ENCODE assay signal across 1 cellular context in the genomic region with DNA sequence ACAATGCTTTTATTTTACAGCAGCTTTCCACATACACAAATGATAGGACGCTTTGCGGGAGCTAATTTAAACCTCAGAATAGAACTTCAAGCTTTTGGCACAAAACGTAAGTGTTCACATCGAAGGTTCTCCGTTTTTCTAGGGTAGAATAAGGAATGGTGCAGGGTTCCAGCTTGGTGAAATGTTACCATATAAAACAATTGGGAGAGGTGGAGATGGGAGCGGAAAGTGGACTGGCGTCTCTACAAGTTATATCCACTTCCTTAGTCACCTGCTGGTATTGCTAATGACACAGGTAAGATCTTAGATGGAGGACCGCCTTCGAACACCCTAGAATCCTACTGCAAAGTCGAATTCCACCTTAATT.
TF ChIP-seq lines count a peak whose summit lies in the region.

No MANE protein-coding gene starts in this region.

TF ChIP-seq in GM23338, 12 proteins besides CTCF, POLR2A, EP300 and RAD21:
- TF ChIP-seq, protein P1, sequence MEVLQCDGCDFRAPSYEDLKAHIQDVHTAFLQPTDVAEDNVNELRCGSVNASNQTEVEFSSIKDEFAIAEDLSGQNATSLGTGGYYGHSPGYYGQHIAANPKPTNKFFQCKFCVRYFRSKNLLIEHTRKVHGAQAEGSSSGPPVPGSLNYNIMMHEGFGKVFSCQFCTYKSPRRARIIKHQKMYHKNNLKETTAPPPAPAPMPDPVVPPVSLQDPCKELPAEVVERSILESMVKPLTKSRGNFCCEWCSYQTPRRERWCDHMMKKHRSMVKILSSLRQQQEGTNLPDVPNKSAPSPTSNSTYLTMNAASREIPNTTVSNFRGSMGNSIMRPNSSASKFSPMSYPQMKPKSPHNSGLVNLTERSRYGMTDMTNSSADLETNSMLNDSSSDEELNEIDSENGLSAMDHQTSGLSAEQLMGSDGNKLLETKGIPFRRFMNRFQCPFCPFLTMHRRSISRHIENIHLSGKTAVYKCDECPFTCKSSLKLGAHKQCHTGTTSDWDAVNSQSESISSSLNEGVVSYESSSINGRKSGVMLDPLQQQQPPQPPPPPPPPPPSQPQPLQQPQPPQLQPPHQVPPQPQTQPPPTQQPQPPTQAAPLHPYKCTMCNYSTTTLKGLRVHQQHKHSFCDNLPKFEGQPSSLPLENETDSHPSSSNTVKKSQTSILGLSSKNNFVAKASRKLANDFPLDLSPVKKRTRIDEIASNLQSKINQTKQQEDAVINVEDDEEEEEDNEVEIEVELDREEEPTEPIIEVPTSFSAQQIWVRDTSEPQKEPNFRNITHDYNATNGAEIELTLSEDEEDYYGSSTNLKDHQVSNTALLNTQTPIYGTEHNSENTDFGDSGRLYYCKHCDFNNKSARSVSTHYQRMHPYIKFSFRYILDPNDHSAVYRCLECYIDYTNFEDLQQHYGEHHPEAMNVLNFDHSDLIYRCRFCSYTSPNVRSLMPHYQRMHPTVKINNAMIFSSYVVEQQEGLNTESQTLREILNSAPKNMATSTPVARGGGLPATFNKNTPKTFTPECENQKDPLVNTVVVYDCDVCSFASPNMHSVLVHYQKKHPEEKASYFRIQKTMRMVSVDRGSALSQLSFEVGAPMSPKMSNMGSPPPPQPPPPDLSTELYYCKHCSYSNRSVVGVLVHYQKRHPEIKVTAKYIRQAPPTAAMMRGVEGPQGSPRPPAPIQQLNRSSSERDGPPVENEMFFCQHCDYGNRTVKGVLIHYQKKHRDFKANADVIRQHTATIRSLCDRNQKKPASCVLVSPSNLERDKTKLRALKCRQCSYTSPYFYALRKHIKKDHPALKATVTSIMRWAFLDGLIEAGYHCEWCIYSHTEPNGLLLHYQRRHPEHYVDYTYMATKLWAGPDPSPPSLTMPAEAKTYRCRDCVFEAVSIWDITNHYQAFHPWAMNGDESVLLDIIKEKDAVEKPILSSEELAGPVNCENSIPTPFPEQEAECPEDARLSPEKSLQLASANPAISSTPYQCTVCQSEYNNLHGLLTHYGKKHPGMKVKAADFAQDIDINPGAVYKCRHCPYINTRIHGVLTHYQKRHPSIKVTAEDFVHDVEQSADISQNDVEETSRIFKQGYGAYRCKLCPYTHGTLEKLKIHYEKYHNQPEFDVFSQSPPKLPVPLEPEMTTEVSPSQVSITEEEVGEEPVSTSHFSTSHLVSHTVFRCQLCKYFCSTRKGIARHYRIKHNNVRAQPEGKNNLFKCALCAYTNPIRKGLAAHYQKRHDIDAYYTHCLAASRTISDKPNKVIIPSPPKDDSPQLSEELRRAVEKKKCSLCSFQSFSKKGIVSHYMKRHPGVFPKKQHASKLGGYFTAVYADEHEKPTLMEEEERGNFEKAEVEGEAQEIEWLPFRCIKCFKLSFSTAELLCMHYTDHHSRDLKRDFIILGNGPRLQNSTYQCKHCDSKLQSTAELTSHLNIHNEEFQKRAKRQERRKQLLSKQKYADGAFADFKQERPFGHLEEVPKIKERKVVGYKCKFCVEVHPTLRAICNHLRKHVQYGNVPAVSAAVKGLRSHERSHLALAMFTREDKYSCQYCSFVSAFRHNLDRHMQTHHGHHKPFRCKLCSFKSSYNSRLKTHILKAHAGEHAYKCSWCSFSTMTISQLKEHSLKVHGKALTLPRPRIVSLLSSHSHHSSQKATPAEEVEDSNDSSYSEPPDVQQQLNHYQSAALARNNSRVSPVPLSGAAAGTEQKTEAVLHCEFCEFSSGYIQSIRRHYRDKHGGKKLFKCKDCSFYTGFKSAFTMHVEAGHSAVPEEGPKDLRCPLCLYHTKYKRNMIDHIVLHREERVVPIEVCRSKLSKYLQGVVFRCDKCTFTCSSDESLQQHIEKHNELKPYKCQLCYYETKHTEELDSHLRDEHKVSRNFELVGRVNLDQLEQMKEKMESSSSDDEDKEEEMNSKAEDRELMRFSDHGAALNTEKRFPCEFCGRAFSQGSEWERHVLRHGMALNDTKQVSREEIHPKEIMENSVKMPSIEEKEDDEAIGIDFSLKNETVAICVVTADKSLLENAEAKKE (CRISPR knock-in tag; IDR thresholded peaks at IDR 0.05): no peak
- TF ChIP-seq, protein P2, sequence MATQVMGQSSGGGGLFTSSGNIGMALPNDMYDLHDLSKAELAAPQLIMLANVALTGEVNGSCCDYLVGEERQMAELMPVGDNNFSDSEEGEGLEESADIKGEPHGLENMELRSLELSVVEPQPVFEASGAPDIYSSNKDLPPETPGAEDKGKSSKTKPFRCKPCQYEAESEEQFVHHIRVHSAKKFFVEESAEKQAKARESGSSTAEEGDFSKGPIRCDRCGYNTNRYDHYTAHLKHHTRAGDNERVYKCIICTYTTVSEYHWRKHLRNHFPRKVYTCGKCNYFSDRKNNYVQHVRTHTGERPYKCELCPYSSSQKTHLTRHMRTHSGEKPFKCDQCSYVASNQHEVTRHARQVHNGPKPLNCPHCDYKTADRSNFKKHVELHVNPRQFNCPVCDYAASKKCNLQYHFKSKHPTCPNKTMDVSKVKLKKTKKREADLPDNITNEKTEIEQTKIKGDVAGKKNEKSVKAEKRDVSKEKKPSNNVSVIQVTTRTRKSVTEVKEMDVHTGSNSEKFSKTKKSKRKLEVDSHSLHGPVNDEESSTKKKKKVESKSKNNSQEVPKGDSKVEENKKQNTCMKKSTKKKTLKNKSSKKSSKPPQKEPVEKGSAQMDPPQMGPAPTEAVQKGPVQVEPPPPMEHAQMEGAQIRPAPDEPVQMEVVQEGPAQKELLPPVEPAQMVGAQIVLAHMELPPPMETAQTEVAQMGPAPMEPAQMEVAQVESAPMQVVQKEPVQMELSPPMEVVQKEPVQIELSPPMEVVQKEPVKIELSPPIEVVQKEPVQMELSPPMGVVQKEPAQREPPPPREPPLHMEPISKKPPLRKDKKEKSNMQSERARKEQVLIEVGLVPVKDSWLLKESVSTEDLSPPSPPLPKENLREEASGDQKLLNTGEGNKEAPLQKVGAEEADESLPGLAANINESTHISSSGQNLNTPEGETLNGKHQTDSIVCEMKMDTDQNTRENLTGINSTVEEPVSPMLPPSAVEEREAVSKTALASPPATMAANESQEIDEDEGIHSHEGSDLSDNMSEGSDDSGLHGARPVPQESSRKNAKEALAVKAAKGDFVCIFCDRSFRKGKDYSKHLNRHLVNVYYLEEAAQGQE (IDR thresholded peaks at IDR 0.05; ENCODE audit: unreplicated experiment): no peak
- TF ChIP-seq NANOG (IDR thresholded peaks at IDR 0.05; ENCODE audit: borderline replicate concordance) (no peak), ZNF331 (CRISPR knock-in tag; IDR thresholded peaks at IDR 0.05; ENCODE audit: low read depth) (no peak), CREB1 (CRISPR knock-in tag; IDR thresholded peaks at IDR 0.05; ENCODE audit: low read depth) (no peak), STAT1 (IDR thresholded peaks at IDR 0.05; ENCODE audit: unreplicated experiment) (no peak), POLR2AphosphoS5 (IDR thresholded peaks at IDR 0.05; ENCODE audit: low read depth) (no peak), EZH2 (IDR thresholded peaks at IDR 0.05; ENCODE audit: low read depth, unreplicated experiment) (no peak), JUNB (IDR thresholded peaks at IDR 0.05; ENCODE audit: unreplicated experiment) (no peak), EZH2phosphoT487 (IDR thresholded peaks at IDR 0.05; ENCODE audit: unreplicated experiment) (no peak), ZNF114 (CRISPR knock-in tag; IDR thresholded peaks at IDR 0.05) (no peak)
- TF ChIP-seq, protein P3, sequence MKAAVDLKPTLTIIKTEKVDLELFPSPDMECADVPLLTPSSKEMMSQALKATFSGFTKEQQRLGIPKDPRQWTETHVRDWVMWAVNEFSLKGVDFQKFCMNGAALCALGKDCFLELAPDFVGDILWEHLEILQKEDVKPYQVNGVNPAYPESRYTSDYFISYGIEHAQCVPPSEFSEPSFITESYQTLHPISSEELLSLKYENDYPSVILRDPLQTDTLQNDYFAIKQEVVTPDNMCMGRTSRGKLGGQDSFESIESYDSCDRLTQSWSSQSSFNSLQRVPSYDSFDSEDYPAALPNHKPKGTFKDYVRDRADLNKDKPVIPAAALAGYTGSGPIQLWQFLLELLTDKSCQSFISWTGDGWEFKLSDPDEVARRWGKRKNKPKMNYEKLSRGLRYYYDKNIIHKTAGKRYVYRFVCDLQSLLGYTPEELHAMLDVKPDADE (IDR thresholded peaks at IDR 0.05): no peak
